In genomic region chr6:18748314-18748713, GRCh38 we compare ENCODE assay signal across 36 cellular contexts.
"Had no signal": no experiment of that assay in that cellular context is flagged by ENCODE, and none has a peak within 500 bp of the region (broad histone marks: within the 10 kb centered on the region; RNA-seq: fewer than 3 reads in every experiment).

No MANE protein-coding gene starts in this region.

- H3K4me3 ChIP-seq: K562, SJSA1 had no signal

- ATAC-seq: activated CD8-positive, alpha-beta memory T cell treated with anti-CD3 and anti-CD28 coated beads, Interleukin-2, amount 10 ng/mL, durations not matched to agents 7 days and 5 days; activated naive CD8-positive, alpha-beta T cell treated with anti-CD3 and anti-CD28 coated beads, Interleukin-2, amount 50 U/mL, for 24 hours; K562; PC-3 had no signal

- H3K36me3 ChIP-seq: brain microvascular endothelial cell, Peyer's patch, SJSA1 had no signal

- DNase-seq: activated CD4-positive, alpha-beta memory T cell treated with anti-CD3 and anti-CD28 coated beads, Interleukin-2, amount 10 ng/mL, durations not matched to agents 7 days and 5 days; activated CD4-positive, alpha-beta T cell treated with anti-CD3 and anti-CD28 coated beads for 1 hour; activated CD4-positive, alpha-beta T cell treated with anti-CD3 and anti-CD28 coated beads for 48 hours; activated CD4-positive, CD25-positive, alpha-beta regulatory T cell; activated CD8-positive, alpha-beta memory T cell treated with anti-CD3 and anti-CD28 coated beads for 24 hours; activated CD8-positive, alpha-beta memory T cell treated with anti-CD3 and anti-CD28 coated beads, Interleukin-2, amount 10 ng/mL, durations not matched to agents 7 days and 5 days; activated CD8-positive, alpha-beta memory T cell treated with anti-CD3 and anti-CD28 coated beads, Interleukin-2, amount 50 U/mL, for 48 hours; activated effector memory CD4-positive, alpha-beta T cell treated with Interleukin-2 at 50 U/mL for 16 hours; activated naive CD4-positive, alpha-beta T cell treated with anti-CD3 and anti-CD28 coated beads, Interleukin-2, amount 10 ng/mL, durations not matched to agents 7 days and 5 days; activated naive CD8-positive, alpha-beta T cell treated with anti-CD3 and anti-CD28 coated beads, Interleukin-2, amount 50 U/mL, for 24 hours; activated T-cell treated with anti-CD3 and anti-CD28 coated beads, Interleukin-2, amount 50 U/mL, for 48 hours; aorta; brain microvascular endothelial cell; central memory CD4-positive, alpha-beta T cell; NCI-H1105; NCI-H1417 treated with DMSO at 0.1 percent for 48 hours; NCI-H187 treated with DMSO at 0.1 percent for 48 hours; NCI-H2081; NCI-H2171 treated with DMSO at 0.1 percent for 48 hours; NCI-H2227 treated with DMSO at 0.1 percent for 48 hours; NCI-H446; NCI-H510A treated with DMSO at 0.1 percent for 48 hours; NCI-H526 treated with DMSO at 0.1 percent for 48 hours; NCI-H774; NK-92 treated with Interleukin-12 subunit alpha and Interleukin-12 subunit beta, amount 100 ng/mL, for 24 hours; PC-3; Peyer's patch; RPMI8226; SHP77 treated with DMSO at 0.1 percent for 48 hours; SK-N-SH had no signal

- H3K4me2 ChIP-seq: SK-N-SH had no signal

- H3K9me3 Mint-ChIP-seq: activated CD4-positive, alpha-beta memory T cell treated with anti-CD3 and anti-CD28 coated beads, Interleukin-2, amount 10 ng/mL, durations not matched to agents 7 days and 5 days; activated naive CD4-positive, alpha-beta T cell treated with anti-CD3 and anti-CD28 coated beads, Interleukin-2, amount 10 ng/mL, durations not matched to agents 7 days and 5 days; activated naive CD8-positive, alpha-beta T cell treated with anti-CD3 and anti-CD28 coated beads, Interleukin-2, amount 50 U/mL, for 24 hours; T-helper 1 cell treated with Interleukin-12 subunit alpha and Interleukin-12 subunit beta and Interleukin-4 antibody, amounts not matched to agents 30 μg/mL and 1 μg/mL, for 36 hours; T-helper 2 cell treated with Interferon-gamma antibody and Interleukin-4, amounts not matched to agents 5 μg/mL and 100 μg/mL, for 36 hours had no signal

- H3K4me1 ChIP-seq: Peyer's patch had no signal

- H3K36me3 Mint-ChIP-seq: activated CD8-positive, alpha-beta memory T cell treated with anti-CD3 and anti-CD28 coated beads, Interleukin-2, amount 10 ng/mL, durations not matched to agents 7 days and 5 days; activated naive CD4-positive, alpha-beta T cell treated with anti-CD3 and anti-CD28 coated beads, Interleukin-2, amount 10 ng/mL, durations not matched to agents 7 days and 5 days; activated naive CD8-positive, alpha-beta T cell had no signal

- H3K27ac Mint-ChIP-seq: activated CD4-positive, alpha-beta memory T cell treated with anti-CD3 and anti-CD28 coated beads, Interleukin-2, amount 10 ng/mL, durations not matched to agents 7 days and 5 days; activated CD8-positive, alpha-beta memory T cell treated with anti-CD3 and anti-CD28 coated beads, Interleukin-2, amount 10 ng/mL, durations not matched to agents 7 days and 5 days; activated naive CD4-positive, alpha-beta T cell treated with anti-CD3 and anti-CD28 coated beads, Interleukin-2, amount 10 ng/mL, durations not matched to agents 7 days and 5 days; activated naive CD8-positive, alpha-beta T cell; activated naive CD8-positive, alpha-beta T cell treated with anti-CD3 and anti-CD28 coated beads, Interleukin-2, amount 50 U/mL, for 24 hours; T-helper 1 cell treated with Interleukin-12 subunit alpha and Interleukin-12 subunit beta and Interleukin-4 antibody, amounts not matched to agents 30 μg/mL and 1 μg/mL, for 36 hours; T-helper 2 cell treated with Interferon-gamma antibody and Interleukin-4, amounts not matched to agents 5 μg/mL and 100 μg/mL, for 36 hours had no signal

- H3K4me3 Mint-ChIP-seq: activated CD4-positive, alpha-beta memory T cell treated with anti-CD3 and anti-CD28 coated beads, Interleukin-2, amount 10 ng/mL, durations not matched to agents 7 days and 5 days; activated CD8-positive, alpha-beta memory T cell treated with anti-CD3 and anti-CD28 coated beads, Interleukin-2, amount 10 ng/mL, durations not matched to agents 7 days and 5 days; activated naive CD4-positive, alpha-beta T cell treated with anti-CD3 and anti-CD28 coated beads, Interleukin-2, amount 10 ng/mL, durations not matched to agents 7 days and 5 days; activated naive CD8-positive, alpha-beta T cell; activated naive CD8-positive, alpha-beta T cell treated with anti-CD3 and anti-CD28 coated beads, Interleukin-2, amount 50 U/mL, for 24 hours; T-helper 1 cell treated with Interleukin-12 subunit alpha and Interleukin-12 subunit beta and Interleukin-4 antibody, amounts not matched to agents 30 μg/mL and 1 μg/mL, for 36 hours; T-helper 2 cell treated with Interferon-gamma antibody and Interleukin-4, amounts not matched to agents 5 μg/mL and 100 μg/mL, for 36 hours had no signal

- H3K27me3 ChIP-seq: brain microvascular endothelial cell, Peyer's patch had no signal

- H3K27ac ChIP-seq: brain microvascular endothelial cell, Peyer's patch, SJSA1, VCaP had no signal

- H3K4me1 Mint-ChIP-seq: activated CD4-positive, alpha-beta memory T cell treated with anti-CD3 and anti-CD28 coated beads, Interleukin-2, amount 10 ng/mL, durations not matched to agents 7 days and 5 days; activated CD8-positive, alpha-beta memory T cell treated with anti-CD3 and anti-CD28 coated beads, Interleukin-2, amount 10 ng/mL, durations not matched to agents 7 days and 5 days; activated naive CD4-positive, alpha-beta T cell treated with anti-CD3 and anti-CD28 coated beads, Interleukin-2, amount 10 ng/mL, durations not matched to agents 7 days and 5 days; activated naive CD8-positive, alpha-beta T cell treated with anti-CD3 and anti-CD28 coated beads, Interleukin-2, amount 50 U/mL, for 24 hours had no signal

- H3K27me3 Mint-ChIP-seq: activated CD4-positive, alpha-beta memory T cell treated with anti-CD3 and anti-CD28 coated beads, Interleukin-2, amount 10 ng/mL, durations not matched to agents 7 days and 5 days; activated CD8-positive, alpha-beta memory T cell treated with anti-CD3 and anti-CD28 coated beads, Interleukin-2, amount 10 ng/mL, durations not matched to agents 7 days and 5 days; activated naive CD4-positive, alpha-beta T cell treated with anti-CD3 and anti-CD28 coated beads, Interleukin-2, amount 10 ng/mL, durations not matched to agents 7 days and 5 days had no signal

- H3K9me2 ChIP-seq: SK-N-SH had no signal
